Comparison of ENCODE assay signal across 13 cellular contexts in genomic region chr16:50694206-50694605, GRCh38. TPM values are rescaled to one million over a fixed set of nuclear protein-coding genes. Genes with fewer than 3 reads are reported as not detected.
DNase-seq lines count a peak whose midpoint lies in the region; ATAC-seq and TF ChIP-seq lines count a peak whose summit lies in the region.
"Had no signal": no experiment of that assay in that cellular context is flagged by ENCODE, and none has a peak within 500 bp of the region (broad histone marks: within the 10 kb centered on the region; RNA-seq: fewer than 3 reads in every experiment).

No MANE protein-coding gene starts in this region.

- H3K27ac ChIP-seq in coronary artery (no peak overlapping the region), spleen (peak overlapping the region in 4 of 8 donors; percentile 72 to 92 (median 82))

- H3K9me3 Mint-ChIP-seq in activated CD4-positive, alpha-beta T cell treated with anti-CD3 and anti-CD28 coated beads for 36 hours (ENCODE audit: low read depth) = no peaks in the 10 kb centered on the region
- H3K9me3 Mint-ChIP-seq: HFFc6 had no signal

- peaks cover 37 to 68% (median 49%) of the 10 kb centered on the region in 6 donors for H3K4me1 ChIP-seq in spleen

- CTCF ChIA-PET in activated CD4-positive, alpha-beta T cell treated with anti-CD3 and anti-CD28 coated beads for 36 hours (lab: Charles Lee) = interaction anchor here (0.5 to 2.0 kb wide), 6 partner anchors 12 to 112 kb away, joined by 3 to 5 read pairs (median 3); no protein-coding TSS in a partner anchor

- POLR2A ChIA-PET in activated CD4-positive, alpha-beta T cell treated with anti-CD3 and anti-CD28 coated beads for 36 hours (lab: Charles Lee) = no interaction called here

- peak overlapping the region; percentile 48 for H3K27ac Mint-ChIP-seq in activated CD4-positive, alpha-beta T cell treated with anti-CD3 and anti-CD28 coated beads for 36 hours
- H3K27ac Mint-ChIP-seq: HFFc6 had no signal

- no peak for TF ChIP-seq POLR2A in spleen (IDR thresholded peaks at IDR 0.05)

- H3K27me3 ChIP-seq in spleen (replicated peaks in 1 of 7) = no peaks in the 10 kb centered on the region

- no peaks in the 10 kb centered on the region for H3K9me3 ChIP-seq in spleen

- intact Hi-C loops in activated CD4-positive, alpha-beta T cell treated with anti-CD3 and anti-CD28 coated beads for 36 hours (cut with DNase I, micrococcal nuclease) = no loop called here
- intact Hi-C loops in spleen (cut with DNase I; ENCODE audit: low total_unique reads) = no loop called here

- no peak for DNase-seq in activated CD4-positive, alpha-beta T cell treated with anti-CD3 and anti-CD28 coated beads for 36 hours
- DNase-seq in activated CD4-positive, alpha-beta T cell treated with anti-CD3 and anti-CD28 coated beads for 4 hours = no peak
- DNase-seq in coronary artery (ENCODE audit: low spot score) (no peak), spleen (no peak), AG08396 (ENCODE audit: low spot score) (no peak), anterior cingulate cortex (lab: John Stamatoyannopoulos, UW) (no peak)
- DNase-seq in effector CD4-positive, alpha-beta T cell = no peak
- DNase-seq: dermis blood vessel endothelial cell, HFFc6, hippocampal formation, NCI-H1417 had no signal

- no peaks in the 10 kb centered on the region for H3K27me3 Mint-ChIP-seq in activated CD4-positive, alpha-beta T cell treated with anti-CD3 and anti-CD28 coated beads for 36 hours

- H3K4me3 ChIP-seq in coronary artery = peak overlapping the region; percentile 80
- peak overlapping the region in 7 of 8 donors; percentile 25 to 73 (median 43) for H3K4me3 ChIP-seq in spleen

- H3K4me3 Mint-ChIP-seq in activated CD4-positive, alpha-beta T cell treated with anti-CD3 and anti-CD28 coated beads for 36 hours = peak overlapping the region; percentile 71
- H3K4me3 Mint-ChIP-seq: HFFc6 had no signal

- peaks cover 70% of the 10 kb centered on the region for H3K4me1 Mint-ChIP-seq in activated CD4-positive, alpha-beta T cell treated with anti-CD3 and anti-CD28 coated beads for 36 hours

- TF ChIP-seq CTCF in coronary artery (IDR thresholded peaks at IDR 0.05) (no peak), spleen (IDR thresholded peaks at IDR 0.05 in 8 of 11, conservative IDR thresholded peaks at IDR 0.05 in 3 of 11) (no peak)

- 52 to 85% (median 77%) methylated on average over 2 of the region's 2 CpGs for WGBS in spleen, 5 donors

- no peak for ATAC-seq in activated CD4-positive, alpha-beta T cell treated with anti-CD3 and anti-CD28 coated beads for 36 hours
- peak; percentile 24 for ATAC-seq in GM21825 (IDR thresholded peaks at IDR 0.05; ENCODE audit: unreplicated experiment)

- no peaks in the 10 kb centered on the region for H3K36me3 ChIP-seq in spleen

- H3K36me3 Mint-ChIP-seq in activated CD4-positive, alpha-beta T cell treated with anti-CD3 and anti-CD28 coated beads for 36 hours (ENCODE audit: low read depth) = peaks cover 2% of the 10 kb centered on the region

RNA-seq across cellular contexts. Expression of gene NOD2, which starts 0.8 kb away (rescaled TPM):
- 1 to 10 TPM; 6.6 to 9.3 TPM for total RNA-seq in activated CD4-positive, alpha-beta T cell treated with anti-CD3 and anti-CD28 coated beads for 36 hours
- 10 to 100 TPM in 3 of 7 donors, 1 to 10 TPM in 4; 5.6 to 23.2 (median 9.9) TPM for total RNA-seq in spleen
- polyA plus RNA-seq in spleen = 1 to 10 TPM in 2 of 3 donors, under 1 TPM in 1; 0.41 to 2.8 (median 2.3) TPM
- total RNA-seq: A172, HFFc6 had no signal

RNA-seq across cellular contexts. Expression of gene SNX20, which starts 13.1 kb away (rescaled TPM):
- 10 to 100 TPM; 43.3 to 48.9 TPM for total RNA-seq in activated CD4-positive, alpha-beta T cell treated with anti-CD3 and anti-CD28 coated beads for 36 hours
- 10 to 100 TPM; 27.2 to 50.5 (median 34.7) TPM for total RNA-seq in spleen
- polyA plus RNA-seq in spleen = 10 to 100 TPM; 17.6 to 24.6 (median 23.7) TPM
- total RNA-seq: A172, HFFc6 had no signal

RNA-seq across cellular contexts. Expression of gene CYLD, which starts 47.7 kb away (rescaled TPM):
- total RNA-seq in activated CD4-positive, alpha-beta T cell treated with anti-CD3 and anti-CD28 coated beads for 36 hours = 10 to 100 TPM; 72.4 to 92.8 TPM
- total RNA-seq in spleen = 100 to 1,000 TPM in 6 of 7 donors, 10 to 100 TPM in 1; 90.3 to 133 (median 108) TPM
- polyA plus RNA-seq in spleen = 10 to 100 TPM; 19.9 to 31.0 (median 30.7) TPM
